Comparison of ENCODE assay signal across 19 cellular contexts in genomic region chr15:69748700-69749099, GRCh38.
DNase-seq lines count a peak whose midpoint lies in the region; ATAC-seq, FAIRE-seq and TF ChIP-seq lines count a peak whose summit lies in the region.
"Had no signal": no experiment of that assay in that cellular context is flagged by ENCODE, and none has a peak within 500 bp of the region (broad histone marks: within the 10 kb centered on the region; RNA-seq: fewer than 3 reads in every experiment).

No MANE protein-coding gene starts in this region.

- peaks cover 4% of the 10 kb centered on the region for H3K9me3 Mint-ChIP-seq in glutamatergic neuron (ENCODE audit: unreplicated experiment)

- H3K27ac Mint-ChIP-seq in glutamatergic neuron (ENCODE audit: unreplicated experiment), result peak overlapping the region; percentile 4
- H3K27ac Mint-ChIP-seq: CD8-positive, alpha-beta memory T cell had no signal

- H2AFZ ChIP-seq in OCI-LY1 (ENCODE audit: low read length) (no peak overlapping the region), HepG2 (ENCODE audit: low read length) (no peak overlapping the region)

- H3F3A ChIP-seq in OCI-LY1 (ENCODE audit: insufficient read depth, low read length), result no peaks in the 10 kb centered on the region

- H3K4me1 Mint-ChIP-seq in glutamatergic neuron (ENCODE audit: low read depth, unreplicated experiment), result peaks cover 14% of the 10 kb centered on the region

- POLR2A ChIA-PET in HepG2 (lab: Yijun Ruan, JAX), result no interaction called here

- H3K27me3 ChIP-seq in OCI-LY1 (ENCODE audit: insufficient read depth, low read length) (no peaks in the 10 kb centered on the region), neutrophil (no peaks in the 10 kb centered on the region), HepG2 (ENCODE audit: control insufficient read depth in 1 of 2, insufficient read depth in 2 of 2, low read length in 2 of 2) (peaks cover 0 to 43% of the 10 kb centered on the region in 2 experiments; a peak in 3 of 5 replicates)
- H3K27me3 ChIP-seq: SJCRH30 had no signal

- H3K36me3 ChIP-seq in OCI-LY1 (ENCODE audit: insufficient read depth, low read length) (peaks cover 11% of the 10 kb centered on the region; the same call in 1 of the 2 replicates), neutrophil (no peaks in the 10 kb centered on the region), HepG2 (replicated peaks in 1 of 2; ENCODE audit: control insufficient read depth in 1 of 2, insufficient read depth in 2 of 2, low read length in 2 of 2) (no peaks in the 10 kb centered on the region)
- H3K36me3 ChIP-seq: SJCRH30 had no signal

- intact Hi-C loops in HepG2 (cut with micrococcal nuclease; ENCODE audit: unreplicated experiment), result no loop called here

- WGBS in HepG2 (ENCODE audit: low lambda C conversion rate), result 19% methylated on average over 2 of the region's 2 CpGs

- no peak for ATAC-seq in HepG2
- ATAC-seq: Panc1 had no signal

- peak overlapping the region; percentile 49 for H3K27ac ChIP-seq in OCI-LY1 (ENCODE audit: low read depth, low read length, poor library complexity, severe bottlenecking)
- peak overlapping the region; percentile 68 for H3K27ac ChIP-seq in neutrophil
- no peak overlapping the region for H3K27ac ChIP-seq in HepG2 (ENCODE audit: extremely low read length, insufficient read depth, low read length)
- H3K27ac ChIP-seq: C4-2B, SJCRH30 had no signal

- CTCF ChIA-PET in HepG2 (lab: Yijun Ruan, JAX; ENCODE audit: low intra/inter-chr PET ratio, low total read pairs), result no interaction called here

- H4K20me1 ChIP-seq in OCI-LY1 (ENCODE audit: insufficient read depth, low read length) (no peaks in the 10 kb centered on the region), HepG2 (ENCODE audit: insufficient read depth, low read length) (no peaks in the 10 kb centered on the region)

- H3K9me2 ChIP-seq in OCI-LY1 (ENCODE audit: low read depth, low read length), result no peaks in the 10 kb centered on the region

- DNase-seq in NCI-H2171 treated with DMSO at 0.1 percent for 48 hours (lab: John Stamatoyannopoulos, UW) (peak; percentile 71), NCI-H2171 (lab: John Stamatoyannopoulos, UW) (no peak), glutamatergic neuron (no peak), HepG2 (ENCODE audit: low spot score) (no peak), DMS114 treated with DMSO at 0.1 percent for 48 hours (lab: John Stamatoyannopoulos, UW; ENCODE audit: unreplicated experiment) (no peak), COLO668 (lab: John Stamatoyannopoulos, UW; ENCODE audit: unreplicated experiment) (no peak)
- DNase-seq: 8988T; CD8-positive, alpha-beta memory T cell; DMS79; NCI-H187; NCI-H2107; NCI-H2227 treated with DMSO at 0.1 percent for 48 hours; NCI-H510A treated with DMSO at 0.1 percent for 48 hours; NCI-H748 treated with DMSO at 0.1 percent for 48 hours; SJCRH30 had no signal

- no peak for TF ChIP-seq RAD21 in HepG2 (CRISPR knock-in tag; IDR thresholded peaks at IDR 0.05)

- no peaks in the 10 kb centered on the region for H3K79me2 ChIP-seq in OCI-LY1 (ENCODE audit: insufficient read depth, low read length)
- no peaks in the 10 kb centered on the region for H3K79me2 ChIP-seq in HepG2 (ENCODE audit: insufficient read depth, low read length)

- no peak overlapping the region for H3K4me2 ChIP-seq in OCI-LY1 (ENCODE audit: low read length)
- no peak overlapping the region for H3K4me2 ChIP-seq in HepG2 (ENCODE audit: low read depth, low read length)

- no peak for TF ChIP-seq EP300 in HepG2 (IDR thresholded peaks at IDR 0.05; ENCODE audit: low read depth in 2 of 2, low read length in 2 of 2)
- TF ChIP-seq EP300 in HepG2 (CRISPR knock-in tag; IDR thresholded peaks at IDR 0.05; ENCODE audit: borderline replicate concordance), result no peak

- H3K4me1 ChIP-seq in OCI-LY1 (ENCODE audit: insufficient read depth, low read length, severe bottlenecking) (peaks cover 33% of the 10 kb centered on the region), neutrophil (ENCODE audit: control insufficient read depth in 1 of 2, insufficient read depth in 1 of 2, low read depth in 1 of 2, low read length in 1 of 2) (peaks cover 44 to 69% of the 10 kb centered on the region in 2 experiments), HepG2 (ENCODE audit: insufficient read depth, low read length) (0 out of 2 replicates have a peak, but pooled peaks cover 8% of the 10 kb centered on the region)

- no peak for TF ChIP-seq CTCF in OCI-LY1 (IDR thresholded peaks at IDR 0.05; ENCODE audit: low read length)
- no peak for TF ChIP-seq CTCF in glutamatergic neuron (IDR thresholded peaks at IDR 0.05; ENCODE audit: partially characterized antibody, unreplicated experiment)
- no peak for TF ChIP-seq CTCF in neutrophil (IDR thresholded peaks at IDR 0.05)
- no peak for TF ChIP-seq CTCF in HepG2 (CRISPR knock-in tag; IDR thresholded peaks at IDR 0.05)

- H3K4me3 ChIP-seq in OCI-LY1 (ENCODE audit: low read depth, low read length, poor library complexity, severe bottlenecking) (no peak overlapping the region), neutrophil (ENCODE audit: low read depth in 1 of 2, low read length in 1 of 2) (no peak overlapping the region), HepG2 (replicated peaks in 1 of 3; ENCODE audit: insufficient read depth in 1 of 3, low read depth in 2 of 3, low read length in 3 of 3) (no peak overlapping the region)
- H3K4me3 ChIP-seq: SJCRH30 had no signal

- no peak for TF ChIP-seq POLR2A in HepG2 (IDR thresholded peaks at IDR 0.05; ENCODE audit: insufficient read depth in 1 of 2, low read depth in 2 of 2, low read length in 2 of 2)

- in situ Hi-C loops in HepG2 (cut with HindIII; ENCODE audit: extremely low pct_ligation_motif_present, low pct_unique_long_range_greater_than_20kb), result no loop called here

- H3K27me3 Mint-ChIP-seq in glutamatergic neuron (ENCODE audit: unreplicated experiment), result peaks cover under 1% of the 10 kb centered on the region

- FAIRE-seq in HepG2 (lab: Jason Lieb, UNC), result no peak

- no peak overlapping the region for H3K9ac ChIP-seq in OCI-LY1 (ENCODE audit: low read length)
- no peak overlapping the region for H3K9ac ChIP-seq in HepG2 (ENCODE audit: insufficient read depth, low read depth, low read length)

- peak overlapping the region; percentile 21 for H3K4me3 Mint-ChIP-seq in glutamatergic neuron (ENCODE audit: unreplicated experiment)
- H3K4me3 Mint-ChIP-seq: CD8-positive, alpha-beta memory T cell had no signal

- H3K9me3 ChIP-seq in OCI-LY1 (ENCODE audit: low read length) (peaks cover 9% of the 10 kb centered on the region), neutrophil (no peaks in the 10 kb centered on the region), HepG2 (ENCODE audit: low read length) (0 out of 2 replicates have a peak, but pooled peaks cover 9% of the 10 kb centered on the region)

- peaks cover 11% of the 10 kb centered on the region for H3K36me3 Mint-ChIP-seq in glutamatergic neuron (ENCODE audit: unreplicated experiment)

- BruUV-seq in HepG2 (replicated peaks; lab: Mats Ljungman, UMichigan), result no TSS peak

TF ChIP-seq in HepG2, 621 proteins besides CTCF, POLR2A, EP300 and RAD21 (continues in another document):
- TF ChIP-seq, protein P1, sequence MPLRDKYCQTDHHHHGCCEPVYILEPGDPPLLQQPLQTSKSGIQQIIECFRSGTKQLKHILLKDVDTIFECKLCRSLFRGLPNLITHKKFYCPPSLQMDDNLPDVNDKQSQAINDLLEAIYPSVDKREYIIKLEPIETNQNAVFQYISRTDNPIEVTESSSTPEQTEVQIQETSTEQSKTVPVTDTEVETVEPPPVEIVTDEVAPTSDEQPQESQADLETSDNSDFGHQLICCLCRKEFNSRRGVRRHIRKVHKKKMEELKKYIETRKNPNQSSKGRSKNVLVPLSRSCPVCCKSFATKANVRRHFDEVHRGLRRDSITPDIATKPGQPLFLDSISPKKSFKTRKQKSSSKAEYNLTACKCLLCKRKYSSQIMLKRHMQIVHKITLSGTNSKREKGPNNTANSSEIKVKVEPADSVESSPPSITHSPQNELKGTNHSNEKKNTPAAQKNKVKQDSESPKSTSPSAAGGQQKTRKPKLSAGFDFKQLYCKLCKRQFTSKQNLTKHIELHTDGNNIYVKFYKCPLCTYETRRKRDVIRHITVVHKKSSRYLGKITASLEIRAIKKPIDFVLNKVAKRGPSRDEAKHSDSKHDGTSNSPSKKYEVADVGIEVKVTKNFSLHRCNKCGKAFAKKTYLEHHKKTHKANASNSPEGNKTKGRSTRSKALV (CRISPR knock-in tag; IDR thresholded peaks at IDR 0.05), result no peak
- no peak for TF ChIP-seq ZNF138 (CRISPR knock-in tag; IDR thresholded peaks at IDR 0.05; ENCODE audit: low read depth)
- TF ChIP-seq ZNF777 (CRISPR knock-in tag; IDR thresholded peaks at IDR 0.05), result no peak
- TF ChIP-seq, protein P2, sequence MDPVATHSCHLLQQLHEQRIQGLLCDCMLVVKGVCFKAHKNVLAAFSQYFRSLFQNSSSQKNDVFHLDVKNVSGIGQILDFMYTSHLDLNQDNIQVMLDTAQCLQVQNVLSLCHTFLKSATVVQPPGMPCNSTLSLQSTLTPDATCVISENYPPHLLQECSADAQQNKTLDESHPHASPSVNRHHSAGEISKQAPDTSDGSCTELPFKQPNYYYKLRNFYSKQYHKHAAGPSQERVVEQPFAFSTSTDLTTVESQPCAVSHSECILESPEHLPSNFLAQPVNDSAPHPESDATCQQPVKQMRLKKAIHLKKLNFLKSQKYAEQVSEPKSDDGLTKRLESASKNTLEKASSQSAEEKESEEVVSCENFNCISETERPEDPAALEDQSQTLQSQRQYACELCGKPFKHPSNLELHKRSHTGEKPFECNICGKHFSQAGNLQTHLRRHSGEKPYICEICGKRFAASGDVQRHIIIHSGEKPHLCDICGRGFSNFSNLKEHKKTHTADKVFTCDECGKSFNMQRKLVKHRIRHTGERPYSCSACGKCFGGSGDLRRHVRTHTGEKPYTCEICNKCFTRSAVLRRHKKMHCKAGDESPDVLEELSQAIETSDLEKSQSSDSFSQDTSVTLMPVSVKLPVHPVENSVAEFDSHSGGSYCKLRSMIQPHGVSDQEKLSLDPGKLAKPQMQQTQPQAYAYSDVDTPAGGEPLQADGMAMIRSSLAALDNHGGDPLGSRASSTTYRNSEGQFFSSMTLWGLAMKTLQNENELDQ (CRISPR knock-in tag; IDR thresholded peaks at IDR 0.05; ENCODE audit: borderline replicate concordance), result no peak
- TF ChIP-seq, protein P3, sequence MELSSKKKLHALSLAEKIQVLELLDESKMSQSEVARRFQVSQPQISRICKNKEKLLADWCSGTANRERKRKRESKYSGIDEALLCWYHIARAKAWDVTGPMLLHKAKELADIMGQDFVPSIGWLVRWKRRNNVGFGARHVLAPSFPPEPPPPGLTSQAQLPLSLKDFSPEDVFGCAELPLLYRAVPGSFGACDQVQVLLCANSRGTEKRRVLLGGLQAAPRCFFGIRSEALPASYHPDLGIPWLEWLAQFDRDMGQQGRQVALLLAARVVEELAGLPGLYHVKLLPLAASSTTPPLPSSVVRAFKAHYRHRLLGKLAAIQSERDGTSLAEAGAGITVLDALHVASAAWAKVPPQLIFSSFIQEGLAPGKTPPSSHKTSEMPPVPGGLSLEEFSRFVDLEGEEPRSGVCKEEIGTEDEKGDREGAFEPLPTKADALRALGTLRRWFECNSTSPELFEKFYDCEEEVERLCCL (CRISPR knock-in tag; IDR thresholded peaks at IDR 0.05; ENCODE audit: borderline replicate concordance), result no peak
- no peak for TF ChIP-seq FOXC1 (CRISPR knock-in tag; IDR thresholded peaks at IDR 0.05; ENCODE audit: borderline replicate concordance)
- no peak for TF ChIP-seq ZNF768 (CRISPR knock-in tag; IDR thresholded peaks at IDR 0.05)
- TF ChIP-seq ZBTB1 (CRISPR knock-in tag; IDR thresholded peaks at IDR 0.05; ENCODE audit: borderline replicate concordance), result no peak
